Comparison of ENCODE assay signal across 10 cellular contexts in genomic region chr20:23365390-23366165, GRCh38. TPM values are rescaled to one million over a fixed set of nuclear protein-coding genes. Genes with fewer than 3 reads are reported as not detected.
DNase-seq lines count a peak whose midpoint lies in the region; ATAC-seq and TF ChIP-seq lines count a peak whose summit lies in the region.
"Had no signal": no experiment of that assay in that cellular context is flagged by ENCODE, and none has a peak within 500 bp of the region (broad histone marks: within the 10 kb centered on the region; RNA-seq: fewer than 3 reads in every experiment).

No MANE protein-coding gene starts in this region.

- H3F3A ChIP-seq in MM.1S (ENCODE audit: insufficient read depth, low read length) = peaks cover 22% of the 10 kb centered on the region

- no peak overlapping the region for H3K4me3 Mint-ChIP-seq in activated CD4-positive, alpha-beta T cell treated with anti-CD3 and anti-CD28 coated beads for 36 hours
- H3K4me3 Mint-ChIP-seq in dendritic cell treated with granulocyte-macrophage colony-stimulating factor and Interleukin-4, amounts not matched to agents 40 ng/mL and 50 ng/mL, for 4 days = peak overlapping the region; percentile 20

- H4K20me1 ChIP-seq in MM.1S (ENCODE audit: insufficient read depth, low read length) = no peaks in the 10 kb centered on the region

- H3K4me1 Mint-ChIP-seq in activated CD4-positive, alpha-beta T cell treated with anti-CD3 and anti-CD28 coated beads for 36 hours = peaks cover 51% of the 10 kb centered on the region
- H3K4me1 Mint-ChIP-seq in dendritic cell treated with granulocyte-macrophage colony-stimulating factor and Interleukin-4, amounts not matched to agents 40 ng/mL and 50 ng/mL, for 4 days (ENCODE audit: low read depth) = peaks cover 44% of the 10 kb centered on the region

- intact Hi-C loops in activated CD4-positive, alpha-beta T cell treated with anti-CD3 and anti-CD28 coated beads for 36 hours (cut with DNase I, micrococcal nuclease) = loop anchor here (1.0 to 10.0 kb wide), 2 partner anchors 34 to 1689 kb away; partner anchors contain the start of gene ACSS1 (in 1 of the 2)
- intact Hi-C loops in dendritic cell treated with granulocyte-macrophage colony-stimulating factor and Interleukin-4, amounts not matched to agents 40 ng/mL and 50 ng/mL, for 4 days (cut with micrococcal nuclease) = no loop called here

- H3K4me2 ChIP-seq in MM.1S (ENCODE audit: low read depth, low read length) = peak overlapping the region; percentile 58

- H3K36me3 ChIP-seq in MM.1S (replicated peaks; ENCODE audit: insufficient read depth, low read length) = 0 out of 2 replicates have a peak, but pooled peaks cover 5% of the 10 kb centered on the region
- peaks cover 35% of the 10 kb centered on the region for H3K36me3 ChIP-seq in neutrophil

- TF ChIP-seq CTCF in MM.1S (IDR thresholded peaks at IDR 0.05; ENCODE audit: low read length) = no peak
- TF ChIP-seq CTCF in neutrophil (IDR thresholded peaks at IDR 0.05) = no peak

- H3K27ac ChIP-seq in MM.1S (ENCODE audit: low read length) = peak overlapping the region; percentile 43; the same call in 1 of the 2 replicates
- H3K27ac ChIP-seq in neutrophil = peak overlapping the region; percentile 69

- H2AFZ ChIP-seq in MM.1S (ENCODE audit: low read length) = no peak overlapping the region

- H3K9me3 Mint-ChIP-seq in activated CD4-positive, alpha-beta T cell treated with anti-CD3 and anti-CD28 coated beads for 36 hours (ENCODE audit: low read depth) = no peaks in the 10 kb centered on the region
- no peaks in the 10 kb centered on the region for H3K9me3 Mint-ChIP-seq in dendritic cell treated with granulocyte-macrophage colony-stimulating factor and Interleukin-4, amounts not matched to agents 40 ng/mL and 50 ng/mL, for 4 days

- H3K4me3 ChIP-seq in MM.1S (ENCODE audit: low read length) (peak overlapping the region; percentile 1; the same call in 1 of the 2 replicates), neutrophil (ENCODE audit: low read depth in 1 of 2, low read length in 1 of 2) (no peak overlapping the region)

- H3K27ac Mint-ChIP-seq in activated CD4-positive, alpha-beta T cell treated with anti-CD3 and anti-CD28 coated beads for 36 hours = peak overlapping the region; percentile 73
- peak overlapping the region; percentile 87 for H3K27ac Mint-ChIP-seq in dendritic cell treated with granulocyte-macrophage colony-stimulating factor and Interleukin-4, amounts not matched to agents 40 ng/mL and 50 ng/mL, for 4 days

- H3K27me3 Mint-ChIP-seq in activated CD4-positive, alpha-beta T cell treated with anti-CD3 and anti-CD28 coated beads for 36 hours = no peaks in the 10 kb centered on the region
- H3K27me3 Mint-ChIP-seq in dendritic cell treated with granulocyte-macrophage colony-stimulating factor and Interleukin-4, amounts not matched to agents 40 ng/mL and 50 ng/mL, for 4 days = no peaks in the 10 kb centered on the region

- POLR2A ChIA-PET in activated CD4-positive, alpha-beta T cell treated with anti-CD3 and anti-CD28 coated beads for 36 hours (lab: Charles Lee) = no interaction called here

- H3K36me3 Mint-ChIP-seq in activated CD4-positive, alpha-beta T cell treated with anti-CD3 and anti-CD28 coated beads for 36 hours (ENCODE audit: low read depth) = peaks cover 36% of the 10 kb centered on the region
- H3K36me3 Mint-ChIP-seq in dendritic cell treated with granulocyte-macrophage colony-stimulating factor and Interleukin-4, amounts not matched to agents 40 ng/mL and 50 ng/mL, for 4 days (ENCODE audit: low read depth) = peaks cover 53% of the 10 kb centered on the region

- H3K9ac ChIP-seq in MM.1S (ENCODE audit: low read length) = peak overlapping the region; percentile 5; the same call in 1 of the 2 replicates

- H3K4me1 ChIP-seq in MM.1S (ENCODE audit: low read length) (peaks cover 44% of the 10 kb centered on the region), neutrophil (ENCODE audit: control insufficient read depth in 1 of 2, insufficient read depth in 1 of 2, low read depth in 1 of 2, low read length in 1 of 2) (peaks cover 36 to 37% of the 10 kb centered on the region in 2 experiments)

- no peaks in the 10 kb centered on the region for H3K9me3 ChIP-seq in MM.1S (replicated peaks; ENCODE audit: insufficient read depth, low read length)
- no peaks in the 10 kb centered on the region for H3K9me3 ChIP-seq in neutrophil

- H3K27me3 ChIP-seq in MM.1S (replicated peaks; ENCODE audit: insufficient read depth, low read length) = no peaks in the 10 kb centered on the region
- H3K27me3 ChIP-seq in neutrophil = no peaks in the 10 kb centered on the region

- CTCF ChIA-PET in activated CD4-positive, alpha-beta T cell treated with anti-CD3 and anti-CD28 coated beads for 36 hours (lab: Charles Lee) = interaction anchor here (1.3 kb wide), 1 partner anchor 9 kb away, joined by 3 read pairs; no protein-coding TSS in a partner anchor

- ATAC-seq in activated CD4-positive, alpha-beta T cell treated with anti-CD3 and anti-CD28 coated beads for 36 hours = no peak

- peaks cover 76% of the 10 kb centered on the region for H3K79me2 ChIP-seq in MM.1S (ENCODE audit: low read length)

- H3K9me2 ChIP-seq in MM.1S (replicated peaks; ENCODE audit: insufficient read depth, low read length) = no peaks in the 10 kb centered on the region

- DNase-seq in activated CD4-positive, alpha-beta T cell treated with anti-CD3 and anti-CD28 coated beads for 36 hours = no peak
- DNase-seq in activated CD4-positive, alpha-beta T cell treated with anti-CD3 and anti-CD28 coated beads for 1 hour = no peak
- no peak for DNase-seq in MM.1S
- no peak for DNase-seq in Ammon's horn (ENCODE audit: low spot score)
- no peak for DNase-seq in SHP77 treated with DMSO at 0.1 percent for 48 hours (lab: John Stamatoyannopoulos, UW)
- DNase-seq in SK-N-DZ (ENCODE audit: low spot score) = no peak
- DNase-seq: ACHN, amygdala had no signal

RNA-seq across cellular contexts. Expression of gene GZF1, which starts 3.6 kb away (rescaled TPM):
- total RNA-seq in activated CD4-positive, alpha-beta T cell treated with anti-CD3 and anti-CD28 coated beads for 36 hours = 1 to 10 TPM; 6.9 to 8.9 TPM
- polyA plus RNA-seq in SK-N-DZ (2014; cell fraction: cytosol; rRNA removed) = 9.5 and 15.0 TPM in 2 replicates
- polyA plus RNA-seq in SK-N-DZ (2014; cell fraction: nucleus; rRNA removed) = 15.3 and 20.4 TPM in 2 replicates

RNA-seq across cellular contexts. Expression of gene NXT1, which starts 15.0 kb away (rescaled TPM):
- 10 to 100 TPM; 34.4 to 35.5 TPM for total RNA-seq in activated CD4-positive, alpha-beta T cell treated with anti-CD3 and anti-CD28 coated beads for 36 hours
- 83.3 and 99.4 TPM in 2 replicates for polyA plus RNA-seq in SK-N-DZ (2014; cell fraction: cytosol; rRNA removed)
- 48.4 and 63.7 TPM in 2 replicates for polyA plus RNA-seq in SK-N-DZ (2014; cell fraction: nucleus; rRNA removed)

RNA-seq across cellular contexts. Expression of gene NAPB, which starts 55.7 kb away (rescaled TPM):
- 1 to 10 TPM; 6.1 to 8.1 TPM for total RNA-seq in activated CD4-positive, alpha-beta T cell treated with anti-CD3 and anti-CD28 coated beads for 36 hours
- 9.0 and 11.1 TPM in 2 replicates for polyA plus RNA-seq in SK-N-DZ (2014; cell fraction: cytosol; rRNA removed)
- 21.3 and 25.0 TPM in 2 replicates for polyA plus RNA-seq in SK-N-DZ (2014; cell fraction: nucleus; rRNA removed)
